20 cellular contexts compared by ENCODE assay signal in genomic region chr9:87068177-87068845, GRCh38.
"Had no signal": no experiment of that assay in that cellular context is flagged by ENCODE, and none has a peak within 500 bp of the region (broad histone marks: within the 10 kb centered on the region; RNA-seq: fewer than 3 reads in every experiment).

No MANE protein-coding gene starts in this region.

- DNase-seq: effector memory CD8-positive, alpha-beta T cell; immature natural killer cell; kidney; left cardiac atrium; left ventricle myocardium inferior; lower lobe of right lung; mesenchymal stem cell; mucosa of descending colon; naive thymus-derived CD8-positive, alpha-beta T cell; posterior cingulate gyrus; stimulated activated CD4-positive, alpha-beta T cell treated with anti-CD3 and anti-CD28 coated beads, Interleukin-4, amount 100 ng/mL, for 1 hour; stimulated activated CD8-positive, alpha-beta memory T cell treated with anti-CD3 and anti-CD28 coated beads, Interleukin-4, amount 100 ng/mL, for 48 hours; stimulated activated naive CD8-positive, alpha-beta T cell treated with anti-CD3 and anti-CD28 coated beads, Interleukin-15, Interleukin-2, amounts not matched to agents 100 U/mL and 50 U/mL, for 24 hours; thyroid gland had no signal

- ATAC-seq: effector memory CD8-positive, alpha-beta T cell; left cardiac atrium; lower lobe of right lung; mucosa of descending colon; naive thymus-derived CD8-positive, alpha-beta T cell; stimulated activated effector memory CD8-positive, alpha-beta T cell treated with anti-CD3 and anti-CD28 coated beads, Interleukin-12 subunit alpha, Interleukin-12 subunit beta, amount 100 ng/mL, for 72 hours; stimulated activated naive CD8-positive, alpha-beta T cell treated with anti-CD3 and anti-CD28 coated beads, Interleukin-15, Interleukin-2, amounts not matched to agents 100 U/mL and 50 U/mL, for 24 hours had no signal

- H3K9me3 ChIP-seq: esophagus muscularis mucosa, left ventricle myocardium inferior, lower lobe of right lung, mucosa of descending colon, neutrophil, suprapubic skin, thyroid gland had no signal

- FAIRE-seq: kidney, urothelium cell line had no signal

- H3K27me3 ChIP-seq: esophagus muscularis mucosa, neutrophil, suprapubic skin, thyroid gland had no signal

- H3K27ac ChIP-seq: epithelial cell of prostate, esophagus muscularis mucosa, left ventricle myocardium inferior, lower lobe of right lung, neutrophil, thyroid gland had no signal

- H3K4me1 ChIP-seq: esophagus muscularis mucosa, lower lobe of right lung had no signal

- H3K36me3 ChIP-seq: esophagus muscularis mucosa, left ventricle myocardium inferior, lower lobe of right lung, neutrophil, suprapubic skin, thyroid gland had no signal

- H3K4me3 ChIP-seq: esophagus muscularis mucosa, left ventricle myocardium inferior, lower lobe of right lung, mucosa of descending colon, suprapubic skin, thyroid gland had no signal
